14 cellular contexts compared by ENCODE assay signal in the genomic region with DNA sequence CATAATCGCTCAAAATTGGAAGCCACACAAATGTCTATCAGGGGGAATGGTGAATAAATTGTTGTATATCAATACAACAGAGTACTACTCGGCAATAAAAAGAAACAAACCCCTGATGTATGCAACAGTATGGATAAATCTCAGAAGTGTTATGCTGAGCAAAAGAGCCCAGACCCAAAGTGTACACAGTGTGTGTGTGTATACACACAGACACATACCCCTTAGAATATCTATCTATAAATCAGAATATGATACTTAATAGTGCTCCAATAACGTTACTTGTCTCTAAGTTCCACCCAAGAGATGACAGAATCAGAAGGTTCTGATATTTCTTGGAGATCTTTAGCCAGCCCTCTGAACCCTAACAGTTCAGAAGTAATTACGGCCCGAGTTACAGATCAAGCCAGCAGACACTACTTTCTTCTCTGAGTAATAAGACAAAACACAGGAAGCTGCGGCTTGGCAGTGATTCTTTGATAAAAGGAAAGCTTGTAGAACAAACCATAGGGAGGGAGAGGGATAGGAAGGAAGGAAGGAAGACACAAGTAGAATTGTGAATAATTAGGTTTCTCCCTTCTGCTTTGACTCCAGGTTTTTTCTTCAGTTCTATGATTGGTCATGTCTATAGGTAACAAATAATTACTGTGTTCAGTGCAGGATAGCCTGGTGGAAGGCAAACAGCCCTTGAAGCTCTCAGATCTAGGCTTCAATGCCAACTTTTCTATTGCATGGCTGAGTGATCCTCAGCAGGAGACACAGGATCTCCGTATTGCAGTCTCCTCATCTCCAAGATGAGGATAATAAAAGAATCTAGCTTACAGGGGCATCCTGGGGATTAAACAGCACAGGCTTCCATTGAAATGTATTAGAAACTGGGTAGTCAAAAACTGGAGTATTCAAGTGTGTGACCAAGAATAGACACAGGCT.
DNase-seq lines count a peak whose midpoint lies in the region; ATAC-seq and TF ChIP-seq lines count a peak whose summit lies in the region.
"Had no signal": no experiment of that assay in that cellular context is flagged by ENCODE, and none has a peak within 500 bp of the region (broad histone marks: within the 10 kb centered on the region; RNA-seq: fewer than 3 reads in every experiment).

No MANE protein-coding gene starts in this region.

- H3K4me1 Mint-ChIP-seq in activated T-cell treated with anti-CD3 and anti-CD28 coated beads, Interleukin-2, amount 50 U/mL, for 4 hours (ENCODE audit: low read depth) = peaks cover 16% of the 10 kb centered on the region

- H3K79me1 ChIP-seq in neuronal stem cell (ENCODE audit: low read depth, low read length) = no peaks in the 10 kb centered on the region

- peaks cover 0 to 3% of the 10 kb centered on the region in 2 donors for H3K9me3 ChIP-seq in neuronal stem cell (replicated peaks in 1 of 2; ENCODE audit: control insufficient read depth in 2 of 2, insufficient read depth in 1 of 2, low read depth in 1 of 2, low read length in 2 of 2)
- H3K9me3 ChIP-seq: gastroesophageal sphincter, neutrophil had no signal

- H3K4me1 ChIP-seq in neuronal stem cell (ENCODE audit: control insufficient read depth in 2 of 2, insufficient read depth in 1 of 2, low read depth in 1 of 2, low read length in 2 of 2) = peaks cover 0 to 3% of the 10 kb centered on the region in 2 donors

- no peak overlapping the region for H4K91ac ChIP-seq in neuronal stem cell (ENCODE audit: low read depth, low read length, poor library complexity)

- no peak overlapping the region for H3K9ac ChIP-seq in neuronal stem cell (ENCODE audit: low read depth, low read length, poor library complexity)

- no peak overlapping the region for H3K4me3 Mint-ChIP-seq in activated T-cell treated with anti-CD3 and anti-CD28 coated beads, Interleukin-2, amount 50 U/mL, for 4 hours
- H3K4me3 Mint-ChIP-seq: activated T-helper 1 cell treated with anti-CD3 and anti-CD28 coated beads, Interleukin-12 subunit alpha, Interleukin-12 subunit beta, Interleukin-2, Interleukin-4 antibody, amounts not matched to agents 30 ng/mL and 10 ng/mL and 1 ng/mL, durations not matched to agents 14 hours and 24 hours and 36 hours had no signal

- no peak overlapping the region for H4K8ac ChIP-seq in neuronal stem cell (ENCODE audit: low read depth, low read length)

- peak; percentile 75 for DNase-seq in DMS53 (lab: John Stamatoyannopoulos, UW)
- no peak for DNase-seq in DMS53 treated with DMSO at 0.1 percent for 48 hours (lab: John Stamatoyannopoulos, UW; ENCODE audit: unreplicated experiment)
- peak; percentile 13 for DNase-seq in NCI-H1092 treated with DMSO at 0.1 percent for 48 hours (lab: John Stamatoyannopoulos, UW)
- peak; percentile 75 for DNase-seq in choroid plexus epithelial cell (ENCODE audit: low read depth)
- DNase-seq in neuronal stem cell (ENCODE audit: low spot score) = no peak
- DNase-seq in activated T-cell treated with anti-CD3 and anti-CD28 coated beads, Interleukin-2, amount 50 U/mL, for 4 hours = no peak
- DNase-seq: NCI-H2081 had no signal

- no peak overlapping the region for H2BK5ac ChIP-seq in neuronal stem cell (ENCODE audit: low read length)

- no peaks in the 10 kb centered on the region for H3K36me3 Mint-ChIP-seq in activated T-cell treated with anti-CD3 and anti-CD28 coated beads, Interleukin-2, amount 50 U/mL, for 4 hours (ENCODE audit: insufficient read depth)

- H3K36me3 ChIP-seq in neuronal stem cell (replicated peaks in 1 of 2; ENCODE audit: control insufficient read depth in 2 of 2, insufficient read depth in 2 of 2, low read length in 2 of 2) = no peaks in the 10 kb centered on the region
- H3K36me3 ChIP-seq: gastroesophageal sphincter, neutrophil had no signal

- no CpG with 5 or more reads among the region's 7 CpGs for WGBS in neuronal stem cell (ENCODE audit: extremely low coverage in 2 of 2, insufficient read length in 2 of 2, insufficient replicate concordance in 1 of 2), 2 donors

- no peak overlapping the region for H3K27ac ChIP-seq in neuronal stem cell (replicated peaks; ENCODE audit: low read length)
- H3K27ac ChIP-seq: 22Rv1, gastroesophageal sphincter, neutrophil, RWPE1 had no signal

- no peak overlapping the region for H3K4me2 ChIP-seq in neuronal stem cell (ENCODE audit: insufficient read depth, low read length, poor library complexity, severe bottlenecking)

- no peak for TF ChIP-seq CTCF in choroid plexus epithelial cell (conservative IDR thresholded peaks at IDR 0.05; ENCODE audit: low read depth, low read length)

- H3K9me3 Mint-ChIP-seq in activated T-cell treated with anti-CD3 and anti-CD28 coated beads, Interleukin-2, amount 50 U/mL, for 4 hours = peaks cover 6% of the 10 kb centered on the region

- no peak overlapping the region for H3K18ac ChIP-seq in neuronal stem cell (ENCODE audit: low read length)

- H3K4me3 ChIP-seq in choroid plexus epithelial cell (ENCODE audit: low read depth, low read length) (no peak overlapping the region), neuronal stem cell (ENCODE audit: low read length in 2 of 2) (no peak overlapping the region)
- H3K4me3 ChIP-seq: gastroesophageal sphincter had no signal

- H2BK12ac ChIP-seq in neuronal stem cell (ENCODE audit: low read length) = no peak overlapping the region

- peak overlapping the region; percentile 69 for H2AFZ ChIP-seq in neuronal stem cell (ENCODE audit: low read length)

- no peak overlapping the region for H3K14ac ChIP-seq in neuronal stem cell (ENCODE audit: low read length)

- H3K27me3 ChIP-seq in neuronal stem cell (ENCODE audit: control insufficient read depth in 3 of 3, insufficient read depth in 3 of 3, low read depth in 1 of 3, low read length in 3 of 3) = no peaks in the 10 kb centered on the region
- H3K27me3 ChIP-seq: gastroesophageal sphincter had no signal

- no peak overlapping the region for H3K23ac ChIP-seq in neuronal stem cell (ENCODE audit: low read depth, low read length, poor library complexity)

- H3K27me3 Mint-ChIP-seq in activated T-cell treated with anti-CD3 and anti-CD28 coated beads, Interleukin-2, amount 50 U/mL, for 4 hours (ENCODE audit: low read depth) = peaks cover 11% of the 10 kb centered on the region

- H2BK120ac ChIP-seq in neuronal stem cell (ENCODE audit: low read depth, low read length) = no peak overlapping the region

- no peak overlapping the region for H2BK15ac ChIP-seq in neuronal stem cell (ENCODE audit: low read length)

- H3K4ac ChIP-seq in neuronal stem cell (ENCODE audit: low read length) = no peak overlapping the region

- ATAC-seq in activated T-cell treated with anti-CD3 and anti-CD28 coated beads, Interleukin-2, amount 50 U/mL, for 4 hours = no peak
- no peak for ATAC-seq in HG03457 (IDR thresholded peaks at IDR 0.05; ENCODE audit: unreplicated experiment)
- ATAC-seq in HG02938 (IDR thresholded peaks at IDR 0.05; ENCODE audit: unreplicated experiment) = no peak

- H2AK5ac ChIP-seq in neuronal stem cell (ENCODE audit: low read depth, low read length) = no peak overlapping the region

Comparison
In these comparisons a context has a peak if more than half of its experiments do, and no peak if none do; other contexts are left out.
1. DNase-seq: peak in DMS53 (single experiment), NCI-H1092 treated with DMSO at 0.1 percent for 48 hours (single experiment) and choroid plexus epithelial cell (single experiment); none in DMS53 treated with DMSO at 0.1 percent for 48 hours (single experiment), neuronal stem cell (single experiment) and activated T-cell treated with anti-CD3 and anti-CD28 coated beads, Interleukin-2, amount 50 U/mL, for 4 hours (single experiment).